7 cellular contexts compared by ENCODE assay signal in genomic region chr10:11684717-11685645, GRCh38. TPM values are rescaled to one million over a fixed set of nuclear protein-coding genes. Genes with fewer than 3 reads are reported as not detected.
A peak's percentile ranks its signal among the peaks of the same experiment; 100 is the strongest.
DNase-seq lines count a peak whose midpoint lies in the region; ATAC-seq and TF ChIP-seq lines count a peak whose summit lies in the region.

No MANE protein-coding gene starts in this region.

- H3K36me3 ChIP-seq in Panc1 (ENCODE audit: control insufficient read depth, insufficient read depth, low read length) (no peaks in the 10 kb centered on the region), prostate gland (no peaks in the 10 kb centered on the region), vagina (no peaks in the 10 kb centered on the region)

- H3K9me3 ChIP-seq in Panc1 (ENCODE audit: control insufficient read depth, insufficient read depth, low read depth, low read length) = no peaks in the 10 kb centered on the region
- no peaks in the 10 kb centered on the region for H3K9me3 ChIP-seq in prostate gland
- no peaks in the 10 kb centered on the region for H3K9me3 ChIP-seq in vagina

- intact Hi-C loops in Panc1 (cut with micrococcal nuclease; ENCODE audit: unreplicated experiment) = no loop called here
- intact Hi-C loops in Right ventricle myocardium inferior (cut with DNase I) = no loop called here
- intact Hi-C loops in prostate gland (cut with DNase I) = loop anchor here (5.0 kb wide), 1 partner anchor 73 kb away; the partner anchor contains the start of gene USP6NL
- intact Hi-C loops in vagina (cut with DNase I) = no loop called here

- H3K27ac ChIP-seq in Panc1 (ENCODE audit: low read length) (peak overlapping the region; percentile 66), prostate gland (peak overlapping the region; percentile 71 to 74), vagina (peak overlapping the region; percentile 60)

- TF ChIP-seq POLR2A in prostate gland (IDR thresholded peaks at IDR 0.05) = no peak
- TF ChIP-seq POLR2A in vagina (IDR thresholded peaks at IDR 0.05) = no peak

- no peak for TF ChIP-seq CTCF in Panc1 (IDR thresholded peaks at IDR 0.05)
- no peak for TF ChIP-seq CTCF in prostate gland (IDR thresholded peaks at IDR 0.05)
- TF ChIP-seq CTCF in vagina (IDR thresholded peaks at IDR 0.05) = no peak

- in situ Hi-C loops in Panc1 (cut with HindIII; ENCODE audit: low pct_unique_long_range_greater_than_20kb, low sequenced_read_pairs) = no loop called here

- H3K4me3 ChIP-seq in Panc1 (ENCODE audit: low read depth in 2 of 2, low read length in 2 of 2) = peak overlapping the region; percentile 18 to 59
- H3K4me3 ChIP-seq in prostate gland = no peak overlapping the region
- H3K4me3 ChIP-seq in vagina = peak overlapping the region; percentile 18 to 26

- DNase-seq in Panc1 (ENCODE audit: low read depth, low spot score) = peak; percentile 43
- DNase-seq in activated naive CD4-positive, alpha-beta T cell (lab: John Stamatoyannopoulos, UW) = peak in 3 of 4 experiments; percentile 11 to 61 (median 50)
- peak; percentile 75 for DNase-seq in Right ventricle myocardium inferior (ENCODE audit: missing footprints)
- peak; percentile 88 for DNase-seq in prostate gland (ENCODE audit: low spot score)
- DNase-seq in vagina (ENCODE audit: extremely low spot score in 2 of 2) = no peak

- CTCF ChIA-PET in Panc1 (lab: Charles Lee) = interaction anchor here (0.6 kb wide), 1 partner anchor 291 kb away, joined by 3 read pairs; no protein-coding TSS in a partner anchor

- H3K4me1 ChIP-seq in Panc1 (ENCODE audit: control insufficient read depth, insufficient read depth, low read length) (peaks cover 7% of the 10 kb centered on the region; the same call in 1 of the 2 replicates), prostate gland (replicated peaks) (peaks cover 7% of the 10 kb centered on the region), vagina (peaks cover 23% of the 10 kb centered on the region)

- H3K27me3 ChIP-seq in Panc1 (ENCODE audit: control insufficient read depth, insufficient read depth, low read length) = no peaks in the 10 kb centered on the region
- no peaks in the 10 kb centered on the region for H3K27me3 ChIP-seq in prostate gland (replicated peaks; ENCODE audit: insufficient read depth)
- no peaks in the 10 kb centered on the region for H3K27me3 ChIP-seq in vagina

- ATAC-seq in GM18858 (IDR thresholded peaks at IDR 0.05; ENCODE audit: unreplicated experiment) (peak; percentile 59), HG02943 (IDR thresholded peaks at IDR 0.05; ENCODE audit: low read depth, unreplicated experiment) (peak; percentile 72), Panc1 (peak; percentile 90), Right ventricle myocardium inferior (peak; percentile 64)

- 9% methylated on average over 26 of the region's 26 CpGs for WGBS in prostate gland

- POLR2A ChIA-PET in Panc1 (lab: Charles Lee) = no interaction called here

- no TSS peak for BruUV-seq in Panc1 (replicated peaks; lab: Mats Ljungman, UMichigan)

RNA-seq across cellular contexts. Expression of gene ECHDC3, which starts 57.2 kb away (rescaled TPM):
- total RNA-seq in Panc1 (2021; ENCODE audit: unreplicated experiment) = 5.8 TPM
- polyA plus RNA-seq in Panc1 (2012; ENCODE audit: insufficient read length) = 8.6 TPM
- 101 TPM for total RNA-seq in Right ventricle myocardium inferior
- 10 to 100 TPM; 77.6 to 98.3 TPM for total RNA-seq in prostate gland
- 44.2 TPM for total RNA-seq in vagina

Comparison
In these comparisons a context has a peak if more than half of its experiments do, and no peak if none do; other contexts are left out.
1. DNase-seq: peak in Panc1 (single experiment), activated naive CD4-positive, alpha-beta T cell (3 of 4), Right ventricle myocardium inferior (single experiment) and prostate gland (single experiment); none in vagina (0 of 2).
2. H3K4me3 ChIP-seq: peak in Panc1 (2 of 2) and vagina (2 of 2); none in prostate gland (0 of 2).
3. Peak in every context shown above with its lines, with median percentiles within 50 percentile points of each other: ATAC-seq and H3K27ac ChIP-seq.